ENCODE assay signal across 22 cellular contexts in the genomic region with DNA sequence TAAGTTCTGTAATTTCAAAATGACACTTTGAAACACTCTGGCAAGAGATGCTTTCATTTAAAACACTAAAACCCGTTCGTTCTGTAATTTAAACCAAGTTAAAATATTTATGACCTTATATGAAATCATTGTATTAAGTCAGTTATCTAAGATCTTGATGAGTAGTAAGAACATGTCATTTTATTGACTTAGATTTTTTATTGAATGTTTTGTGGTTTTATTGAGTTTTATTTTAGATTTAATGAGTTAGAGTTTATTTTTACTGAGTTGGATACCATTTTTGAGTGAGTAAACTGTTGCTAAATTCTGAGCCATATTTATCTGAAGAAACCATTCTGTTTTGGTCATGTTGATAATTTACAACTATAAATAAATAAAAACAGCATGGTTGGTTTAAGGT.
A peak's percentile ranks its signal among the peaks of the same experiment; 100 is the strongest.
DNase-seq lines count a peak whose midpoint lies in the region; ATAC-seq, FAIRE-seq and TF ChIP-seq lines count a peak whose summit lies in the region.
"Had no signal": no experiment of that assay in that cellular context is flagged by ENCODE, and none has a peak within 500 bp of the region (broad histone marks: within the 10 kb centered on the region; RNA-seq: fewer than 3 reads in every experiment).

No MANE protein-coding gene starts in this region.

- H3K27me3 Mint-ChIP-seq in activated T-helper 17 cell treated with anti-CD3 and anti-CD28 coated beads, Interleukin-2, amount 50 U/mL, for 72 hours: no peaks in the 10 kb centered on the region
- H3K27me3 Mint-ChIP-seq: CD4-positive, alpha-beta T cell had no signal

- H3K36me3 ChIP-seq in pancreas (no peaks in the 10 kb centered on the region), upper lobe of right lung (no peaks in the 10 kb centered on the region)
- H3K36me3 ChIP-seq: BE2C had no signal

- TF ChIP-seq CTCF in LNCaP clone FGC (IDR thresholded peaks at IDR 0.05; ENCODE audit: control insufficient read depth, extremely low read depth, insufficient read depth) (no peak), pancreas (IDR thresholded peaks at IDR 0.05) (no peak), upper lobe of right lung (IDR thresholded peaks at IDR 0.05) (no peak), coronary artery (IDR thresholded peaks at IDR 0.05) (no peak)

- H3K27me3 ChIP-seq in pancreas: peaks cover 0 to 4% (median 0%) of the 10 kb centered on the region in 4 donors
- H3K27me3 ChIP-seq in upper lobe of right lung: no peaks in the 10 kb centered on the region
- H3K27me3 ChIP-seq: BE2C had no signal

- no peaks in the 10 kb centered on the region for H3K36me3 Mint-ChIP-seq in activated T-helper 17 cell treated with anti-CD3 and anti-CD28 coated beads, Interleukin-2, amount 50 U/mL, for 72 hours (ENCODE audit: low read depth)

- H3K9me3 ChIP-seq in pancreas (no peaks in the 10 kb centered on the region), upper lobe of right lung (no peaks in the 10 kb centered on the region)
- H3K9me3 ChIP-seq: BE2C, Caco-2 had no signal

- intact Hi-C loops in pancreas (cut with DNase I): no loop called here
- intact Hi-C loops in upper lobe of right lung (cut with DNase I): no loop called here

- H3K27ac ChIP-seq in pancreas: no peak overlapping the region
- no peak overlapping the region for H3K27ac ChIP-seq in upper lobe of right lung
- no peak overlapping the region for H3K27ac ChIP-seq in coronary artery
- H3K27ac ChIP-seq: C4-2B, HL-60 had no signal

- H3K4me3 ChIP-seq in LNCaP clone FGC (ENCODE audit: low read depth, low read length) (no peak overlapping the region; the same call in 1 of the 2 replicates), pancreas (no peak overlapping the region), upper lobe of right lung (no peak overlapping the region), coronary artery (no peak overlapping the region)

- no peak for ATAC-seq in activated T-helper 17 cell treated with anti-CD3 and anti-CD28 coated beads, Interleukin-2, amount 50 U/mL, for 72 hours (replicated peaks)
- ATAC-seq in pancreas (no peak), upper lobe of right lung (no peak), HG02938 (IDR thresholded peaks at IDR 0.05; ENCODE audit: unreplicated experiment) (no peak), GM19467 (IDR thresholded peaks at IDR 0.05; ENCODE audit: unreplicated experiment) (no peak)
- ATAC-seq: HCT116 had no signal

- peak overlapping the region; percentile 9 for H3K4me3 Mint-ChIP-seq in activated T-helper 17 cell treated with anti-CD3 and anti-CD28 coated beads, Interleukin-2, amount 50 U/mL, for 72 hours
- H3K4me3 Mint-ChIP-seq: CD4-positive, alpha-beta T cell had no signal

- H3K27ac Mint-ChIP-seq in activated T-helper 17 cell treated with anti-CD3 and anti-CD28 coated beads, Interleukin-2, amount 50 U/mL, for 72 hours: no peak overlapping the region
- H3K27ac Mint-ChIP-seq: CD4-positive, alpha-beta T cell had no signal

- 81 to 87% methylated on average over 2 of the region's 2 CpGs for WGBS in pancreas, 2 donors

- DNase-seq in LNCaP clone FGC (ENCODE audit: low read depth) (peak; percentile 31), pancreas (no peak), upper lobe of right lung (no peak), coronary artery (ENCODE audit: low spot score) (no peak)
- DNase-seq: ACHN; BE2C; Caco-2; CD4-positive, alpha-beta T cell; DMS153; DMS79; GDM1; GOT3; H7 had no signal

- FAIRE-seq in pancreas (lab: Jason Lieb, UNC): peak; percentile 49
- FAIRE-seq: A204.1, GM12892, GM18507 had no signal

- H3K4me1 Mint-ChIP-seq in activated T-helper 17 cell treated with anti-CD3 and anti-CD28 coated beads, Interleukin-2, amount 50 U/mL, for 72 hours: peaks cover 6% of the 10 kb centered on the region

- H3K9me3 Mint-ChIP-seq in activated T-helper 17 cell treated with anti-CD3 and anti-CD28 coated beads, Interleukin-2, amount 50 U/mL, for 72 hours: no peaks in the 10 kb centered on the region
- H3K9me3 Mint-ChIP-seq: CD4-positive, alpha-beta T cell had no signal

- H3K4me1 ChIP-seq in pancreas (no peaks in the 10 kb centered on the region), upper lobe of right lung (peaks cover 11% of the 10 kb centered on the region)
- H3K4me1 ChIP-seq: BE2C had no signal
